36 cellular contexts compared by ENCODE assay signal in the genomic region with DNA sequence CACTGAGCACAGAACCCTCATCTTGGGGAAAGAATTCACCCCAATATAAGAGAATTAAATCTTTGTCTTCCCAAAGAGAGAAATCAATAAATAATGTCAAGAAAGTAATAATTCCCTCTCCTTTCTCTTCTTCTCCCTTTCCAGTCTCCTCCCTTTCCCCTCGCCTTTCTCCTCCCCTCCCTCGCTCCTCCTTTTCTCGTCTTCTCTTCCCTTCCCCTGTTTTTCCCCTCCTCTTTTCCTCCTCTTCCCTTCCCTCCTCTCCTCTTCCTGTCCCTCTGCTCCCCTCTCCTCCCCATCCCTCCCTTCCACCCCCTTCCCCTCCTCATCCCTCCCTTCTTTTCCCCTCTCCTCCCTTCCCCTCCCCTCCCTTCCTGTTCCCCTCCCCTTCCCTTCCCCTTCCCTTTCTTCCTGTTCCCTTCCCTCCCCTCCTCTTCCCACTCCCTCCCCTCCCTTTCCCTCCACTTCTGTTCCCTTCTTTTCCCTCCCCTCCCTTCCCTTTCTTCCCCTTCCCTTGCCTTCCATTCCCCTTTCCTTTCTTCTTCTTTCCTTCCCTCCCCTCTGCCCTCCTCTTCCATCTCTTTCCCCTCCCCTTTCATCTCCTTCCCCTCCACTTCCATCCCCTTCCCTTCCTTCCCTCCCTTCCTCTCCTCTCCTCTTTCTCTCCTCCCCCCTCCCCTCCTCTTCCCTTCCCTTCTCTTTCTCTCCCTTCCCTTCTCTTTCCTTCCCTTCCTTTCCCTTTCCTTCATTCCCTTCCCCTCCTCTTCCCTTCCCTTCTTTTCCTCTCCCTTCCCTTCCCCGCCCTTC.
"Had no signal": no experiment of that assay in that cellular context is flagged by ENCODE, and none has a peak within 500 bp of the region (broad histone marks: within the 10 kb centered on the region; RNA-seq: fewer than 3 reads in every experiment).

No MANE protein-coding gene starts in this region.

- H3K36me3 Mint-ChIP-seq: activated CD4-positive, alpha-beta memory T cell treated with anti-CD3 and anti-CD28 coated beads for 36 hours; activated naive CD8-positive, alpha-beta T cell treated with anti-CD3 and anti-CD28 coated beads for 36 hours had no signal

- H3K4me3 ChIP-seq: adrenal gland, body of pancreas, breast epithelium had no signal

- H3K9me3 ChIP-seq: adrenal gland, body of pancreas, breast epithelium had no signal

- FAIRE-seq: astrocyte, TTC549 had no signal

- H3K36me3 ChIP-seq: adrenal gland, brain microvascular endothelial cell, breast epithelium had no signal

- ATAC-seq: activated CD8-positive, alpha-beta T cell treated with anti-CD3 and anti-CD28 coated beads for 36 hours; activated naive CD4-positive, alpha-beta T cell treated with anti-CD3 and anti-CD28 coated beads, Interleukin-2, amount 50 U/mL, for 72 hours; activated T-cell treated with anti-CD3 and anti-CD28 coated beads, Interleukin-2, amount 50 U/mL, for 4 hours; activated T-cell treated with anti-CD3 and anti-CD28 coated beads, Interleukin-2, amount 50 U/mL, for 72 hours; activated T-helper 17 cell treated with anti-CD3 and anti-CD28 coated beads, Interleukin-2, amount 50 U/mL, for 72 hours; body of pancreas had no signal

- H3K27me3 ChIP-seq: adrenal gland, body of pancreas, brain microvascular endothelial cell, breast epithelium had no signal

- DNase-seq: activated B cell treated with CpG ODN at 0.5 μM for 24 hours; activated CD4-positive, alpha-beta memory T cell treated with anti-CD3 and anti-CD28 coated beads for 36 hours; activated CD4-positive, alpha-beta T cell treated with anti-CD3 and anti-CD28 coated beads for 4 hours; activated CD4-positive, alpha-beta T cell treated with anti-CD3 and anti-CD28 coated beads, Interleukin-2, amount 10 ng/mL, durations not matched to agents 24 days and 14 days; activated CD4-positive, alpha-beta T cell treated with anti-CD3 and anti-CD28 coated beads, Interleukin-2, amount 50 U/mL, for 1 hour; activated CD4-positive, alpha-beta T cell treated with anti-CD3 and anti-CD28 coated beads, Interleukin-2, amount 50 U/mL, for 4 hours; activated CD4-positive, CD25-positive, alpha-beta regulatory T cell treated with anti-CD3 and anti-CD28 coated beads, Interleukin-2, amount 50 U/mL, for 72 hours; activated CD8-positive, alpha-beta memory T cell treated with anti-CD3 and anti-CD28 coated beads, Interleukin-2, amount 50 U/mL, for 4 hours; activated CD8-positive, alpha-beta T cell treated with anti-CD3 and anti-CD28 coated beads for 36 hours; activated effector memory CD4-positive, alpha-beta T cell treated with anti-CD3 and anti-CD28 coated beads, Interleukin-2, amount 50 U/mL, for 16 hours; activated gamma-delta T cell treated with Interleukin-2 at 50 U/mL for 16 hours; activated naive CD4-positive, alpha-beta T cell; activated naive CD4-positive, alpha-beta T cell treated with anti-CD3 and anti-CD28 coated beads for 36 hours; activated naive CD4-positive, alpha-beta T cell treated with anti-CD3 and anti-CD28 coated beads, Interleukin-2, amount 50 U/mL, for 16 hours; activated naive CD8-positive, alpha-beta T cell treated with anti-CD3 and anti-CD28 coated beads for 36 hours; activated T-cell treated with anti-CD3 and anti-CD28 coated beads for 4 hours; activated T-cell treated with anti-CD3 and anti-CD28 coated beads, Interleukin-2, amount 50 U/mL, for 1 hour; activated T-cell treated with anti-CD3 and anti-CD28 coated beads, Interleukin-2, amount 50 U/mL, for 4 hours; activated T-cell treated with anti-CD3 and anti-CD28 coated beads, Interleukin-2, amount 50 U/mL, for 72 hours; adrenal gland; amniotic stem cell; aorta; body of pancreas; brain microvascular endothelial cell; central memory CD4-positive, alpha-beta T cell; T-helper 2 cell; T-helper 9 cell had no signal

- H3K27me3 Mint-ChIP-seq: activated B cell treated with CpG ODN at 0.5 μM for 24 hours; activated CD4-positive, alpha-beta memory T cell treated with anti-CD3 and anti-CD28 coated beads for 36 hours; activated CD4-positive, alpha-beta T cell treated with anti-CD3 and anti-CD28 coated beads, Interleukin-2, amount 10 ng/mL, durations not matched to agents 24 days and 14 days had no signal

- H3K27ac ChIP-seq: adrenal gland, body of pancreas, brain microvascular endothelial cell, breast epithelium, VCaP had no signal

- H3K4me1 Mint-ChIP-seq: activated B cell treated with CpG ODN at 0.5 μM for 24 hours; activated CD4-positive, alpha-beta T cell treated with anti-CD3 and anti-CD28 coated beads, Interleukin-2, amount 10 ng/mL, durations not matched to agents 24 days and 14 days; activated naive CD8-positive, alpha-beta T cell treated with anti-CD3 and anti-CD28 coated beads for 36 hours; activated T-helper 17 cell treated with anti-CD3 and anti-CD28 coated beads, Interleukin-2, amount 50 U/mL, for 72 hours had no signal

- H3K4me3 Mint-ChIP-seq: activated B cell treated with CpG ODN at 0.5 μM for 24 hours; activated CD4-positive, alpha-beta memory T cell treated with anti-CD3 and anti-CD28 coated beads for 36 hours; activated CD4-positive, alpha-beta T cell treated with anti-CD3 and anti-CD28 coated beads, Interleukin-2, amount 10 ng/mL, durations not matched to agents 24 days and 14 days; activated CD8-positive, alpha-beta T cell treated with anti-CD3 and anti-CD28 coated beads for 36 hours; activated naive CD4-positive, alpha-beta T cell treated with anti-CD3 and anti-CD28 coated beads for 36 hours; activated naive CD8-positive, alpha-beta T cell treated with anti-CD3 and anti-CD28 coated beads for 36 hours; activated T-cell treated with anti-CD3 and anti-CD28 coated beads, Interleukin-2, amount 50 U/mL, for 4 hours; activated T-cell treated with anti-CD3 and anti-CD28 coated beads, Interleukin-2, amount 50 U/mL, for 72 hours; activated T-helper 1 cell treated with anti-CD3 and anti-CD28 coated beads, Interleukin-12 subunit alpha, Interleukin-12 subunit beta, Interleukin-2, Interleukin-4 antibody, amounts not matched to agents 30 ng/mL and 10 ng/mL and 1 ng/mL, durations not matched to agents 14 hours and 24 hours and 36 hours; activated T-helper 17 cell treated with anti-CD3 and anti-CD28 coated beads, Interleukin-2, amount 50 U/mL, for 72 hours; T-helper 1 cell treated with Interleukin-12 subunit alpha and Interleukin-12 subunit beta and Interleukin-4 antibody, amounts not matched to agents 30 μg/mL and 1 μg/mL, for 36 hours; T-helper 2 cell treated with Interferon-gamma antibody and Interleukin-4, amounts not matched to agents 5 μg/mL and 100 μg/mL, for 36 hours had no signal

- H3K4me1 ChIP-seq: adrenal gland, body of pancreas, breast epithelium had no signal

- H3K27ac Mint-ChIP-seq: activated B cell treated with CpG ODN at 0.5 μM for 24 hours; activated CD4-positive, alpha-beta memory T cell treated with anti-CD3 and anti-CD28 coated beads for 36 hours; activated CD4-positive, alpha-beta T cell treated with anti-CD3 and anti-CD28 coated beads, Interleukin-2, amount 10 ng/mL, durations not matched to agents 24 days and 14 days; activated CD8-positive, alpha-beta T cell treated with anti-CD3 and anti-CD28 coated beads for 36 hours; activated naive CD4-positive, alpha-beta T cell treated with anti-CD3 and anti-CD28 coated beads for 36 hours; activated naive CD4-positive, alpha-beta T cell treated with anti-CD3 and anti-CD28 coated beads, Interleukin-2, amount 50 U/mL, for 72 hours; activated naive CD8-positive, alpha-beta T cell treated with anti-CD3 and anti-CD28 coated beads for 36 hours; activated T-cell treated with anti-CD3 and anti-CD28 coated beads, Interleukin-2, amount 50 U/mL, for 72 hours; activated T-helper 1 cell treated with anti-CD3 and anti-CD28 coated beads, Interleukin-12 subunit alpha, Interleukin-12 subunit beta, Interleukin-2, Interleukin-4 antibody, amounts not matched to agents 30 ng/mL and 10 ng/mL and 1 ng/mL, durations not matched to agents 14 hours and 24 hours and 36 hours; activated T-helper 17 cell treated with anti-CD3 and anti-CD28 coated beads, Interleukin-2, amount 50 U/mL, for 72 hours; T-helper 1 cell treated with Interleukin-12 subunit alpha and Interleukin-12 subunit beta and Interleukin-4 antibody, amounts not matched to agents 30 μg/mL and 1 μg/mL, for 36 hours; T-helper 2 cell treated with Interferon-gamma antibody and Interleukin-4, amounts not matched to agents 5 μg/mL and 100 μg/mL, for 36 hours had no signal
